In genomic region chrX:65630771-65631170, GRCh38 we compare ENCODE assay signal across 39 cellular contexts.
"Had no signal": no experiment of that assay in that cellular context is flagged by ENCODE, and none has a peak within 500 bp of the region (broad histone marks: within the 10 kb centered on the region; RNA-seq: fewer than 3 reads in every experiment).

No MANE protein-coding gene starts in this region.

- H3K27ac Mint-ChIP-seq: activated naive CD4-positive, alpha-beta T cell treated with anti-CD3 and anti-CD28 coated beads for 36 hours; activated naive CD4-positive, alpha-beta T cell treated with anti-CD3 and anti-CD28 coated beads, Interleukin-2, amount 10 ng/mL, durations not matched to agents 7 days and 5 days; activated naive CD4-positive, alpha-beta T cell treated with anti-CD3 and anti-CD28 coated beads, Interleukin-2, amount 50 U/mL, for 24 hours; activated naive CD4-positive, alpha-beta T cell treated with anti-CD3 and anti-CD28 coated beads, Interleukin-2, amount 50 U/mL, for 72 hours; activated naive CD8-positive, alpha-beta T cell; activated naive CD8-positive, alpha-beta T cell treated with anti-CD3 and anti-CD28 coated beads for 36 hours; activated naive CD8-positive, alpha-beta T cell treated with anti-CD3 and anti-CD28 coated beads, Interleukin-2, amount 10 ng/mL, durations not matched to agents 7 days and 5 days; activated naive CD8-positive, alpha-beta T cell treated with anti-CD3 and anti-CD28 coated beads, Interleukin-2, amount 50 U/mL, for 24 hours; activated T-cell treated with anti-CD3 and anti-CD28 coated beads, Interleukin-2, amount 50 U/mL, for 24 hours; activated T-cell treated with anti-CD3 and anti-CD28 coated beads, Interleukin-2, amount 50 U/mL, for 72 hours; activated T-helper 1 cell treated with anti-CD3 and anti-CD28 coated beads, Interleukin-12 subunit alpha, Interleukin-12 subunit beta, Interleukin-2, Interleukin-4 antibody, amounts not matched to agents 30 ng/mL and 10 ng/mL and 1 ng/mL, durations not matched to agents 14 hours and 24 hours and 36 hours; activated T-helper 17 cell treated with anti-CD3 and anti-CD28 coated beads, Interleukin-2, amount 50 U/mL, for 72 hours; activated T-helper 2 cell treated with anti-CD3 and anti-CD28 coated beads, Interferon-gamma antibody, Interleukin-2, Interleukin-4, amounts not matched to agents 10 μg/mL and 5 μg/mL and 100 μg/mL, durations not matched to agents 14 hours and 24 hours and 36 hours; brain had no signal

- H3K36me3 Mint-ChIP-seq: activated naive CD4-positive, alpha-beta T cell treated with anti-CD3 and anti-CD28 coated beads, Interleukin-2, amount 50 U/mL, for 24 hours; activated naive CD8-positive, alpha-beta T cell; brain had no signal

- H3K9me3 Mint-ChIP-seq: activated naive CD4-positive, alpha-beta T cell treated with anti-CD3 and anti-CD28 coated beads for 36 hours; activated naive CD4-positive, alpha-beta T cell treated with anti-CD3 and anti-CD28 coated beads, Interleukin-2, amount 50 U/mL, for 24 hours; activated naive CD4-positive, alpha-beta T cell treated with anti-CD3 and anti-CD28 coated beads, Interleukin-2, amount 50 U/mL, for 72 hours; activated naive CD8-positive, alpha-beta T cell treated with anti-CD3 and anti-CD28 coated beads, Interleukin-2, amount 50 U/mL, for 24 hours; activated T-cell treated with anti-CD3 and anti-CD28 coated beads, Interleukin-2, amount 50 U/mL, for 4 hours; activated T-helper 17 cell treated with anti-CD3 and anti-CD28 coated beads, Interleukin-2, amount 50 U/mL, for 72 hours; central memory CD8-positive, alpha-beta T cell had no signal

- H3K27me3 Mint-ChIP-seq: activated naive CD4-positive, alpha-beta T cell treated with anti-CD3 and anti-CD28 coated beads, Interleukin-2, amount 10 ng/mL, durations not matched to agents 7 days and 5 days; activated naive CD4-positive, alpha-beta T cell treated with anti-CD3 and anti-CD28 coated beads, Interleukin-2, amount 50 U/mL, for 24 hours; activated naive CD8-positive, alpha-beta T cell; activated naive CD8-positive, alpha-beta T cell treated with anti-CD3 and anti-CD28 coated beads for 36 hours; activated naive CD8-positive, alpha-beta T cell treated with anti-CD3 and anti-CD28 coated beads, Interleukin-2, amount 50 U/mL, for 24 hours; activated T-helper 17 cell treated with anti-CD3 and anti-CD28 coated beads, Interleukin-2, amount 50 U/mL, for 72 hours; brain; central memory CD8-positive, alpha-beta T cell had no signal

- ATAC-seq: activated naive CD4-positive, alpha-beta T cell treated with anti-CD3 and anti-CD28 coated beads, Interleukin-2, amount 50 U/mL, for 72 hours; activated naive CD8-positive, alpha-beta T cell treated with anti-CD3 and anti-CD28 coated beads, Interleukin-2, amount 50 U/mL, for 24 hours; activated T-cell treated with anti-CD3 and anti-CD28 coated beads, Interleukin-2, amount 50 U/mL, for 4 hours; activated T-cell treated with anti-CD3 and anti-CD28 coated beads, Interleukin-2, amount 50 U/mL, for 72 hours; activated T-helper 17 cell treated with anti-CD3 and anti-CD28 coated beads, Interleukin-2, amount 50 U/mL, for 72 hours; body of pancreas had no signal

- H3K4me1 Mint-ChIP-seq: activated naive CD4-positive, alpha-beta T cell treated with anti-CD3 and anti-CD28 coated beads, Interleukin-2, amount 10 ng/mL, durations not matched to agents 7 days and 5 days; activated naive CD8-positive, alpha-beta T cell treated with anti-CD3 and anti-CD28 coated beads for 36 hours; activated naive CD8-positive, alpha-beta T cell treated with anti-CD3 and anti-CD28 coated beads, Interleukin-2, amount 50 U/mL, for 24 hours; activated T-helper 17 cell treated with anti-CD3 and anti-CD28 coated beads, Interleukin-2, amount 50 U/mL, for 72 hours; brain; central memory CD8-positive, alpha-beta T cell had no signal

- FAIRE-seq: bronchial epithelial cell had no signal

- H3K4me3 Mint-ChIP-seq: activated naive CD4-positive, alpha-beta T cell treated with anti-CD3 and anti-CD28 coated beads for 36 hours; activated naive CD4-positive, alpha-beta T cell treated with anti-CD3 and anti-CD28 coated beads, Interleukin-2, amount 10 ng/mL, durations not matched to agents 7 days and 5 days; activated naive CD4-positive, alpha-beta T cell treated with anti-CD3 and anti-CD28 coated beads, Interleukin-2, amount 50 U/mL, for 24 hours; activated naive CD8-positive, alpha-beta T cell; activated naive CD8-positive, alpha-beta T cell treated with anti-CD3 and anti-CD28 coated beads for 36 hours; activated naive CD8-positive, alpha-beta T cell treated with anti-CD3 and anti-CD28 coated beads, Interleukin-2, amount 10 ng/mL, durations not matched to agents 7 days and 5 days; activated naive CD8-positive, alpha-beta T cell treated with anti-CD3 and anti-CD28 coated beads, Interleukin-2, amount 50 U/mL, for 24 hours; activated T-cell treated with anti-CD3 and anti-CD28 coated beads, Interleukin-2, amount 50 U/mL, for 24 hours; activated T-cell treated with anti-CD3 and anti-CD28 coated beads, Interleukin-2, amount 50 U/mL, for 4 hours; activated T-cell treated with anti-CD3 and anti-CD28 coated beads, Interleukin-2, amount 50 U/mL, for 72 hours; activated T-helper 1 cell treated with anti-CD3 and anti-CD28 coated beads, Interleukin-12 subunit alpha, Interleukin-12 subunit beta, Interleukin-2, Interleukin-4 antibody, amounts not matched to agents 30 ng/mL and 10 ng/mL and 1 ng/mL, durations not matched to agents 14 hours and 24 hours and 36 hours; activated T-helper 17 cell treated with anti-CD3 and anti-CD28 coated beads, Interleukin-2, amount 50 U/mL, for 72 hours; brain; central memory CD8-positive, alpha-beta T cell had no signal

- H3K4me3 ChIP-seq: adrenal gland, ascending aorta, body of pancreas, breast epithelium, cardiac muscle cell had no signal

- H3K27me3 ChIP-seq: ascending aorta, body of pancreas, brain microvascular endothelial cell, cardiac muscle cell had no signal

- H3K9me3 ChIP-seq: adrenal gland, ascending aorta, body of pancreas had no signal

- DNase-seq: activated effector memory CD4-positive, alpha-beta T cell treated with anti-CD3 and anti-CD28 coated beads, Interleukin-2, amount 50 U/mL, for 16 hours; activated effector memory CD4-positive, alpha-beta T cell treated with Interleukin-2 at 50 U/mL for 16 hours; activated gamma-delta T cell; activated gamma-delta T cell treated with Interleukin-2 at 50 U/mL for 16 hours; activated naive CD4-positive, alpha-beta T cell; activated naive CD4-positive, alpha-beta T cell treated with anti-CD3 and anti-CD28 coated beads for 36 hours; activated naive CD4-positive, alpha-beta T cell treated with anti-CD3 and anti-CD28 coated beads, Interleukin-2, amount 10 ng/mL, durations not matched to agents 7 days and 5 days; activated naive CD4-positive, alpha-beta T cell treated with anti-CD3 and anti-CD28 coated beads, Interleukin-2, amount 50 U/mL, for 16 hours; activated naive CD4-positive, alpha-beta T cell treated with Interleukin-2 at 50 U/mL for 16 hours; activated naive CD8-positive, alpha-beta T cell treated with anti-CD3 and anti-CD28 coated beads for 36 hours; activated naive CD8-positive, alpha-beta T cell treated with anti-CD3 and anti-CD28 coated beads, Interleukin-2, amount 10 ng/mL, durations not matched to agents 7 days and 5 days; activated naive CD8-positive, alpha-beta T cell treated with anti-CD3 and anti-CD28 coated beads, Interleukin-2, amount 50 U/mL, for 24 hours; activated T-cell treated with anti-CD3 and anti-CD28 coated beads, Interleukin-2, amount 50 U/mL, for 1 hour; activated T-cell treated with anti-CD3 and anti-CD28 coated beads, Interleukin-2, amount 50 U/mL, for 24 hours; activated T-cell treated with anti-CD3 and anti-CD28 coated beads, Interleukin-2, amount 50 U/mL, for 4 hours; activated T-cell treated with anti-CD3 and anti-CD28 coated beads, Interleukin-2, amount 50 U/mL, for 48 hours; activated T-cell treated with anti-CD3 and anti-CD28 coated beads, Interleukin-2, amount 50 U/mL, for 72 hours; adrenal gland; amniotic stem cell; amygdala; anterior cingulate cortex; aorta; body of pancreas; brain microvascular endothelial cell; caudate nucleus; central memory CD4-positive, alpha-beta T cell; cerebellar nuclear complex had no signal

- H3K4me1 ChIP-seq: body of pancreas, breast epithelium had no signal

- H3K36me3 ChIP-seq: adrenal gland, ascending aorta, brain microvascular endothelial cell, breast epithelium, cardiac muscle cell had no signal

- H3K27ac ChIP-seq: adrenal gland, ascending aorta, body of pancreas, brain microvascular endothelial cell, breast epithelium, cardiac muscle cell had no signal
